8 cellular contexts compared by ENCODE assay signal in genomic region chr7:76049295-76049694, GRCh38. TPM values are rescaled to one million over a fixed set of nuclear protein-coding genes. Genes with fewer than 3 reads are reported as not detected.
DNase-seq lines count a peak whose midpoint lies in the region; ATAC-seq and TF ChIP-seq lines count a peak whose summit lies in the region.

No MANE protein-coding gene starts in this region.

- no peaks in the 10 kb centered on the region for H3K27me3 ChIP-seq in stomach smooth muscle (ENCODE audit: control insufficient read depth in 1 of 2, insufficient read depth in 2 of 2, low read length in 2 of 2)

- peak overlapping the region; percentile 80 for H3K27ac Mint-ChIP-seq in activated T-cell treated with anti-CD3 and anti-CD28 coated beads, Interleukin-2, amount 50 U/mL, for 24 hours
- peak overlapping the region; percentile 69 for H3K27ac Mint-ChIP-seq in activated CD8-positive, alpha-beta T cell treated with anti-CD3 and anti-CD28 coated beads for 36 hours
- peak overlapping the region; percentile 42 to 98 (median 96) for H3K27ac Mint-ChIP-seq in immature natural killer cell

- POLR2A ChIA-PET in activated CD8-positive, alpha-beta T cell treated with anti-CD3 and anti-CD28 coated beads for 36 hours (lab: Charles Lee), result interaction anchor here (1.0 to 1.8 kb wide), 4 partner anchors 12 to 170 kb away, joined by 3 to 8 read pairs (median 4); partner anchors contain the start of gene RHBDD2

- ATAC-seq in activated CD8-positive, alpha-beta T cell treated with anti-CD3 and anti-CD28 coated beads for 36 hours, result no peak
- ATAC-seq in HG03520 (IDR thresholded peaks at IDR 0.05; ENCODE audit: unreplicated experiment) (no peak), GM19463 (IDR thresholded peaks at IDR 0.05; ENCODE audit: unreplicated experiment) (no peak), HG02970 (IDR thresholded peaks at IDR 0.05; ENCODE audit: low FRiP score, unreplicated experiment) (no peak)

- no peaks in the 10 kb centered on the region for H3K27me3 Mint-ChIP-seq in activated T-cell treated with anti-CD3 and anti-CD28 coated beads, Interleukin-2, amount 50 U/mL, for 24 hours
- no peaks in the 10 kb centered on the region for H3K27me3 Mint-ChIP-seq in activated CD8-positive, alpha-beta T cell treated with anti-CD3 and anti-CD28 coated beads for 36 hours
- peaks cover 0 to 5% (median 0%) of the 10 kb centered on the region in 3 donors for H3K27me3 Mint-ChIP-seq in immature natural killer cell (ENCODE audit: low read depth in 3 of 3)

- peak overlapping the region; percentile 88 for H3K27ac ChIP-seq in stomach smooth muscle (ENCODE audit: low read length)

- H3K4me3 ChIP-seq in stomach smooth muscle (ENCODE audit: low read length in 2 of 2), result peak overlapping the region in 1 of 2 donors; percentile 52

- H3K9ac ChIP-seq in stomach smooth muscle (ENCODE audit: low read length in 2 of 2), result no peak overlapping the region

- no peak for TF ChIP-seq CTCF in activated CD8-positive, alpha-beta T cell treated with anti-CD3 and anti-CD28 coated beads for 36 hours (IDR thresholded peaks at IDR 0.05)

- peaks cover 3 to 6% of the 10 kb centered on the region in 2 donors for H3K36me3 ChIP-seq in stomach smooth muscle (ENCODE audit: control insufficient read depth in 2 of 2, insufficient read depth in 2 of 2, low read length in 2 of 2)

- H3K9me3 Mint-ChIP-seq in activated T-cell treated with anti-CD3 and anti-CD28 coated beads, Interleukin-2, amount 50 U/mL, for 24 hours, result no peaks in the 10 kb centered on the region
- no peaks in the 10 kb centered on the region for H3K9me3 Mint-ChIP-seq in activated CD8-positive, alpha-beta T cell treated with anti-CD3 and anti-CD28 coated beads for 36 hours
- no peaks in the 10 kb centered on the region for H3K9me3 Mint-ChIP-seq in immature natural killer cell

- H3K4me3 Mint-ChIP-seq in activated T-cell treated with anti-CD3 and anti-CD28 coated beads, Interleukin-2, amount 50 U/mL, for 24 hours, result peak overlapping the region; percentile 95
- H3K4me3 Mint-ChIP-seq in activated CD8-positive, alpha-beta T cell treated with anti-CD3 and anti-CD28 coated beads for 36 hours, result peak overlapping the region; percentile 89
- H3K4me3 Mint-ChIP-seq in immature natural killer cell, result peak overlapping the region in 4 of 5 donors; percentile 38 to 99 (median 82)

- peaks cover 59% of the 10 kb centered on the region for H3K4me1 Mint-ChIP-seq in activated T-cell treated with anti-CD3 and anti-CD28 coated beads, Interleukin-2, amount 50 U/mL, for 24 hours (ENCODE audit: low read depth)
- peaks cover 43% of the 10 kb centered on the region for H3K4me1 Mint-ChIP-seq in activated CD8-positive, alpha-beta T cell treated with anti-CD3 and anti-CD28 coated beads for 36 hours (ENCODE audit: low read depth)
- H3K4me1 Mint-ChIP-seq in immature natural killer cell, result peaks cover 51 to 56% of the 10 kb centered on the region in 2 donors

- H3K36me3 Mint-ChIP-seq in activated T-cell treated with anti-CD3 and anti-CD28 coated beads, Interleukin-2, amount 50 U/mL, for 24 hours (ENCODE audit: low read depth), result peaks cover 79% of the 10 kb centered on the region
- peaks cover 48% of the 10 kb centered on the region for H3K36me3 Mint-ChIP-seq in activated CD8-positive, alpha-beta T cell treated with anti-CD3 and anti-CD28 coated beads for 36 hours (ENCODE audit: low read depth)
- peaks cover 5 to 7% (median 6%) of the 10 kb centered on the region in 3 donors for H3K36me3 Mint-ChIP-seq in immature natural killer cell

- intact Hi-C loops in activated CD8-positive, alpha-beta T cell treated with anti-CD3 and anti-CD28 coated beads for 36 hours (cut with micrococcal nuclease), result no loop called here

- H3K4me1 ChIP-seq in stomach smooth muscle (ENCODE audit: control insufficient read depth, insufficient read depth, low read length), result peaks cover 42% of the 10 kb centered on the region

- no peaks in the 10 kb centered on the region for H3K9me3 ChIP-seq in stomach smooth muscle (ENCODE audit: control insufficient read depth in 2 of 2, low read length in 2 of 2)

- CTCF ChIA-PET in activated CD8-positive, alpha-beta T cell treated with anti-CD3 and anti-CD28 coated beads for 36 hours (lab: Charles Lee), result interaction anchor here (0.7 to 2.1 kb wide), 2 partner anchors 27 to 265 kb away, joined by 3 to 8 read pairs; no protein-coding TSS in a partner anchor

- DNase-seq in activated T-cell treated with anti-CD3 and anti-CD28 coated beads, Interleukin-2, amount 50 U/mL, for 24 hours, result no peak
- DNase-seq in activated T-cell treated with anti-CD3 and anti-CD28 coated beads, Interleukin-2, amount 50 U/mL, for 1 hour, result no peak
- DNase-seq in activated CD8-positive, alpha-beta T cell treated with anti-CD3 and anti-CD28 coated beads for 36 hours, result no peak
- DNase-seq in immature natural killer cell, result no peak

RNA-seq across cellular contexts. Expression of gene MDH2, which starts 1.4 kb away (rescaled TPM):
- total RNA-seq in activated CD8-positive, alpha-beta T cell treated with anti-CD3 and anti-CD28 coated beads for 36 hours, result 100 to 1,000 TPM; 278 to 292 TPM
- polyA plus RNA-seq in immature natural killer cell, result 100 to 1,000 TPM; 154 to 180 (median 161) TPM

RNA-seq across cellular contexts. Expression of gene STYXL1, which starts 1.5 kb away (rescaled TPM):
- 10 to 100 TPM; 25.9 to 26.9 TPM for total RNA-seq in activated CD8-positive, alpha-beta T cell treated with anti-CD3 and anti-CD28 coated beads for 36 hours
- polyA plus RNA-seq in immature natural killer cell, result 100 to 1,000 TPM in 1 of 3 donors, 10 to 100 TPM in 2; 77.7 to 102 (median 79.5) TPM

RNA-seq across cellular contexts. Expression of gene TMEM120A, which starts 54.9 kb away (rescaled TPM):
- total RNA-seq in activated CD8-positive, alpha-beta T cell treated with anti-CD3 and anti-CD28 coated beads for 36 hours, result 10 to 100 TPM; 12.2 to 12.4 TPM
- 10 to 100 TPM; 35.1 to 53.8 (median 47.6) TPM for polyA plus RNA-seq in immature natural killer cell
